8 cellular contexts compared by ENCODE assay signal in genomic region chr11:108654994-108655631, GRCh38. TPM values are rescaled to one million over a fixed set of nuclear protein-coding genes. Genes with fewer than 3 reads are reported as not detected.
DNase-seq lines count a peak whose midpoint lies in the region; ATAC-seq and TF ChIP-seq lines count a peak whose summit lies in the region.

No MANE protein-coding gene starts in this region.

- no peak overlapping the region for H3K27ac Mint-ChIP-seq in glutamatergic neuron (ENCODE audit: unreplicated experiment)

- H3K4me3 Mint-ChIP-seq in glutamatergic neuron (ENCODE audit: unreplicated experiment), result no peak overlapping the region

- CTCF ChIA-PET in GM10248 (lab: Yijun Ruan, JAX), result interaction anchor here (0.8 to 1.1 kb wide), 3 partner anchors 11 to 647 kb away, joined by 3 to 7 read pairs (median 3); no protein-coding TSS in a partner anchor

- peak; percentile 38 to 55 for DNase-seq in AML-193 (lab: John Stamatoyannopoulos, UW)
- peak; percentile 26 for DNase-seq in GM10248 (ENCODE audit: extremely low spot score)
- peak; percentile 44 for DNase-seq in NCI-H2107 treated with DMSO at 0.1 percent for 48 hours (lab: John Stamatoyannopoulos, UW; ENCODE audit: unreplicated experiment)
- DNase-seq in activated CD4-positive, alpha-beta T cell treated with anti-CD3 and anti-CD28 coated beads, Interleukin-2, amount 50 U/mL, for 48 hours, result peak; percentile 36 to 54
- no peak for DNase-seq in glutamatergic neuron
- peak; percentile 45 for DNase-seq in stimulated activated CD8-positive, alpha-beta memory T cell treated with anti-CD3 and anti-CD28 coated beads, Interleukin-4, amount 100 ng/mL, for 48 hours
- no peak for DNase-seq in mesenteric fat pad (ENCODE audit: low spot score)

- POLR2A ChIA-PET in GM10248 (lab: Yijun Ruan, JAX), result no interaction called here

- H3K36me3 Mint-ChIP-seq in glutamatergic neuron (ENCODE audit: unreplicated experiment), result no peaks in the 10 kb centered on the region

- H3K9me3 Mint-ChIP-seq in glutamatergic neuron (ENCODE audit: unreplicated experiment), result peaks cover 2% of the 10 kb centered on the region

- ATAC-seq in HG03025 (IDR thresholded peaks at IDR 0.05; ENCODE audit: low FRiP score, unreplicated experiment), result no peak

- peak; percentile 66 for TF ChIP-seq CTCF in GM10248 (IDR thresholded peaks at IDR 0.05; ENCODE audit: control extremely low read depth, extremely low read depth, low read depth, missing control alignments)
- TF ChIP-seq CTCF in glutamatergic neuron (IDR thresholded peaks at IDR 0.05; ENCODE audit: partially characterized antibody, unreplicated experiment), result peak; percentile 26

- no peaks in the 10 kb centered on the region for H3K4me1 Mint-ChIP-seq in glutamatergic neuron (ENCODE audit: low read depth, unreplicated experiment)

- H3K27me3 Mint-ChIP-seq in glutamatergic neuron (ENCODE audit: unreplicated experiment), result no peaks in the 10 kb centered on the region

RNA-seq across cellular contexts. Expression of gene DDX10, which starts 9.8 kb away (rescaled TPM):
- total RNA-seq in glutamatergic neuron (ENCODE audit: unreplicated experiment) (18.8 TPM), mesenteric fat pad (27.7 TPM)

Comparison
In these comparisons a context has a peak if more than half of its experiments do, and no peak if none do; other contexts are left out.
1. DNase-seq: peak in AML-193 (2 of 2), GM10248 (single experiment), NCI-H2107 treated with DMSO at 0.1 percent for 48 hours (single experiment), activated CD4-positive, alpha-beta T cell treated with anti-CD3 and anti-CD28 coated beads, Interleukin-2, amount 50 U/mL, for 48 hours (2 of 2) and stimulated activated CD8-positive, alpha-beta memory T cell treated with anti-CD3 and anti-CD28 coated beads, Interleukin-4, amount 100 ng/mL, for 48 hours (single experiment); none in glutamatergic neuron (single experiment) and mesenteric fat pad (single experiment).